In genomic region chr14:98172243-98172778, GRCh38 we compare ENCODE assay signal across 20 cellular contexts.
DNase-seq lines count a peak whose midpoint lies in the region; ATAC-seq and TF ChIP-seq lines count a peak whose summit lies in the region.
"Had no signal": no experiment of that assay in that cellular context is flagged by ENCODE, and none has a peak within 500 bp of the region (broad histone marks: within the 10 kb centered on the region; RNA-seq: fewer than 3 reads in every experiment).

No MANE protein-coding gene starts in this region.

- no peak overlapping the region for H3K4me3 Mint-ChIP-seq in stimulated activated naive CD8-positive, alpha-beta T cell treated with anti-CD3 and anti-CD28 coated beads, Interleukin-15, Interleukin-2, amounts not matched to agents 100 ng/mL and 50 ng/mL, for 24 hours
- peak overlapping the region in 1 of 3 donors; percentile 80 for H3K4me3 Mint-ChIP-seq in T-cell
- H3K4me3 Mint-ChIP-seq: brain had no signal

- peak overlapping the region; percentile 1 for H3K4me3 ChIP-seq in effector memory CD4-positive, alpha-beta T cell (ENCODE audit: insufficient read depth, low read depth, low read length, poor library complexity, severe bottlenecking)
- no peak overlapping the region for H3K4me3 ChIP-seq in osteoblast (ENCODE audit: insufficient read depth, low read length)
- H3K4me3 ChIP-seq: GM12878, hepatocyte, psoas muscle, uterus had no signal

- H3K9me3 Mint-ChIP-seq in stimulated activated naive CD8-positive, alpha-beta T cell treated with anti-CD3 and anti-CD28 coated beads, Interleukin-15, Interleukin-2, amounts not matched to agents 100 ng/mL and 50 ng/mL, for 24 hours = no peaks in the 10 kb centered on the region
- peaks cover 0 to 5% (median 0%) of the 10 kb centered on the region in 3 donors for H3K9me3 Mint-ChIP-seq in T-cell

- H3K27ac Mint-ChIP-seq in stimulated activated naive CD8-positive, alpha-beta T cell treated with anti-CD3 and anti-CD28 coated beads, Interleukin-15, Interleukin-2, amounts not matched to agents 100 ng/mL and 50 ng/mL, for 24 hours = peak overlapping the region; percentile 99
- H3K27ac Mint-ChIP-seq in T-cell = peak overlapping the region; percentile 96 to 99
- H3K27ac Mint-ChIP-seq: brain had no signal

- peaks cover 10% of the 10 kb centered on the region for H3K36me3 Mint-ChIP-seq in stimulated activated naive CD8-positive, alpha-beta T cell treated with anti-CD3 and anti-CD28 coated beads, Interleukin-15, Interleukin-2, amounts not matched to agents 100 ng/mL and 50 ng/mL, for 24 hours (ENCODE audit: low read depth)
- H3K36me3 Mint-ChIP-seq in T-cell = peaks cover 3% of the 10 kb centered on the region
- H3K36me3 Mint-ChIP-seq: brain had no signal

- no peaks in the 10 kb centered on the region for H3K36me3 ChIP-seq in effector memory CD4-positive, alpha-beta T cell (ENCODE audit: control insufficient read depth, insufficient read depth, low read length)
- H3K36me3 ChIP-seq in osteoblast (ENCODE audit: insufficient read depth, low read length) = no peaks in the 10 kb centered on the region
- H3K36me3 ChIP-seq: uterus had no signal

- peak overlapping the region; percentile 69 for H3K27ac ChIP-seq in effector memory CD4-positive, alpha-beta T cell (ENCODE audit: insufficient read depth, low read length, poor library complexity, severe bottlenecking)
- no peak overlapping the region for H3K27ac ChIP-seq in osteoblast (ENCODE audit: low read depth, low read length)
- H3K27ac ChIP-seq: foreskin keratinocyte, hepatocyte, psoas muscle, RWPE1, uterus had no signal

- CTCF ChIA-PET in T-cell (lab: Charles Lee) = interaction anchor here in 1 of 2 donors (0.8 to 1.7 kb wide), 3 partner anchors 22 to 35 kb away, joined by 4 to 11 read pairs (median 4); no protein-coding TSS in a partner anchor

- no peaks in the 10 kb centered on the region for H3K27me3 ChIP-seq in effector memory CD4-positive, alpha-beta T cell (replicated peaks; ENCODE audit: control insufficient read depth, insufficient read depth, low read length, poor library complexity, severe bottlenecking)
- H3K27me3 ChIP-seq in osteoblast (ENCODE audit: insufficient read depth, low read length) = no peaks in the 10 kb centered on the region
- H3K27me3 ChIP-seq: foreskin keratinocyte, hepatocyte, uterus had no signal

- no peaks in the 10 kb centered on the region for H3K9me3 ChIP-seq in effector memory CD4-positive, alpha-beta T cell (ENCODE audit: control insufficient read depth, low read length)
- H3K9me3 ChIP-seq in osteoblast (ENCODE audit: low read depth, low read length) = peaks cover 2% of the 10 kb centered on the region
- H3K9me3 ChIP-seq: psoas muscle, uterus had no signal

- H3K4me1 Mint-ChIP-seq in stimulated activated naive CD8-positive, alpha-beta T cell treated with anti-CD3 and anti-CD28 coated beads, Interleukin-15, Interleukin-2, amounts not matched to agents 100 ng/mL and 50 ng/mL, for 24 hours (ENCODE audit: low read depth) = peaks cover 99% of the 10 kb centered on the region
- H3K4me1 Mint-ChIP-seq in T-cell = peaks cover 100% of the 10 kb centered on the region in 3 donors

- no peak for DNase-seq in stimulated activated naive CD8-positive, alpha-beta T cell treated with anti-CD3 and anti-CD28 coated beads, Interleukin-15, Interleukin-2, amounts not matched to agents 100 U/mL and 50 U/mL, for 24 hours
- DNase-seq in T-cell (no peak), osteoblast (ENCODE audit: insufficient read length, low spot score, missing footprints) (no peak), hepatic stellate cell (ENCODE audit: low spot score) (no peak)
- DNase-seq in effector memory CD4-positive, alpha-beta T cell = no peak
- DNase-seq: activated CD4-positive, CD25-positive, alpha-beta regulatory T cell; DMS53; effector CD4-positive, alpha-beta T cell; foreskin keratinocyte; KBM-7; NCI-H187 treated with DMSO at 0.1 percent for 48 hours; psoas muscle; uterus had no signal

- no peaks in the 10 kb centered on the region for H4K20me1 ChIP-seq in osteoblast (ENCODE audit: insufficient read depth, low read length)

- POLR2A ChIA-PET in T-cell (lab: Charles Lee) = no interaction called here

- H2AFZ ChIP-seq in osteoblast (ENCODE audit: low read length) = no peak overlapping the region
- H2AFZ ChIP-seq: hepatocyte had no signal

- H3K4me1 ChIP-seq in effector memory CD4-positive, alpha-beta T cell (ENCODE audit: control insufficient read depth, insufficient read depth, low read length, poor library complexity, severe bottlenecking) = peaks cover 93% of the 10 kb centered on the region
- no peaks in the 10 kb centered on the region for H3K4me1 ChIP-seq in osteoblast (ENCODE audit: insufficient read depth, low read length)
- H3K4me1 ChIP-seq: foreskin keratinocyte, psoas muscle, uterus had no signal

- no peak for TF ChIP-seq CTCF in osteoblast (IDR thresholded peaks at IDR 0.05; ENCODE audit: extremely low read depth, low read depth, low read length)

- no peak for ATAC-seq in stimulated activated naive CD8-positive, alpha-beta T cell treated with anti-CD3 and anti-CD28 coated beads, Interleukin-15, Interleukin-2, amounts not matched to agents 100 U/mL and 50 U/mL, for 24 hours
- ATAC-seq in T-cell (replicated peaks in 1 of 4) = no peak
- no peak for ATAC-seq in HG02642 (IDR thresholded peaks at IDR 0.05; ENCODE audit: poor library complexity, unreplicated experiment)
- ATAC-seq: foreskin keratinocyte, GM12878, psoas muscle, SK-N-SH treated with all-trans-retinoic acid at 6 μM for 48 hours had no signal

- no peaks in the 10 kb centered on the region for H3K79me2 ChIP-seq in osteoblast (ENCODE audit: insufficient read depth, low read length)
- H3K79me2 ChIP-seq: hepatocyte had no signal

- no peak overlapping the region for H3K4me2 ChIP-seq in osteoblast (ENCODE audit: insufficient read depth, low read length)
- H3K4me2 ChIP-seq: hepatocyte had no signal

- no peaks in the 10 kb centered on the region for H3K27me3 Mint-ChIP-seq in stimulated activated naive CD8-positive, alpha-beta T cell treated with anti-CD3 and anti-CD28 coated beads, Interleukin-15, Interleukin-2, amounts not matched to agents 100 ng/mL and 50 ng/mL, for 24 hours
- H3K27me3 Mint-ChIP-seq in T-cell = no peaks in the 10 kb centered on the region
